Comparison of ENCODE assay signal across 1 cellular context in the genomic region with DNA sequence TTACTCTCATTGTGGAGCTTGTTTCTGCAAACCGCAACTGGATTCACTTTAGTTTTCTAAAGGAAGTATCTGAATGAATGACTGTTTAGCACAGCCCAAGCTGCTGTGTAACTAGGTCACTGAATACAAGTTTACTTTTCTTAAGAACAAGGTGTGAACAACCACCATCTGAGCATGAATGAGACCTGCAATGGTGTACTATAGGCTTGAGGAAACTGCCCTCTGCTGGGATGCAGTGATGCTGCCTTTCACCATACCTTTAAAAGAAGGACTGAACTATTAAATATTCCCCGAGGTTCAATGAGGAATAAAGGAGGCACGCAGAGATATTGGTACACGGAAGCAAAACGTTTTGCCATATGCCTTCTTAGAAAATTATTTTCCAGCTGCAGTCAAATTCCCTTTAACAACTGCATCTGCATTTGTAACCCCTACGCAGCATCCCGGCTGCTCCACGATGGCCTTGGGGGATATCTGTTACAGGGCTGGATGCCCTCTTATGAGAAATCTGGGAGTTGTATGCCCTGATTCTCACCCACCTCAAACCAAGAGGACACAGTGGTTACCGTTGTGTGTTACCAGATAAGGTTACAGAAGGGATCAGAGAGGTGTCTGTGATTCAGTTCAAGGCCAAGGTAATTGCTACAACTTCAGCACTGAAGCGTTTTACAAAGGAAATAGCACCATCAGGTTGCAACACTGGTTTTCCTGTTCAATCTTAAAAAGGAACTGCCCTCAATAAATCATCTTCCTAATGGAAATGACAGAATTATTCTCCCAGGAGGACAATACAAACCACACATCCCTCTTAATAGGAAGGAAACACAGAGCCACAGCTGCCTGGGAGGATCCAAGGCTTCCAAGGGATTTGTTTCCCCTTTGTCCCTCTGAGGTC.
TF ChIP-seq lines count a peak whose summit lies in the region.

No MANE protein-coding gene starts in this region.

TF ChIP-seq in GM23338, 12 proteins besides CTCF, POLR2A, EP300 and RAD21 (continued from another document):
- TF ChIP-seq, protein P1, sequence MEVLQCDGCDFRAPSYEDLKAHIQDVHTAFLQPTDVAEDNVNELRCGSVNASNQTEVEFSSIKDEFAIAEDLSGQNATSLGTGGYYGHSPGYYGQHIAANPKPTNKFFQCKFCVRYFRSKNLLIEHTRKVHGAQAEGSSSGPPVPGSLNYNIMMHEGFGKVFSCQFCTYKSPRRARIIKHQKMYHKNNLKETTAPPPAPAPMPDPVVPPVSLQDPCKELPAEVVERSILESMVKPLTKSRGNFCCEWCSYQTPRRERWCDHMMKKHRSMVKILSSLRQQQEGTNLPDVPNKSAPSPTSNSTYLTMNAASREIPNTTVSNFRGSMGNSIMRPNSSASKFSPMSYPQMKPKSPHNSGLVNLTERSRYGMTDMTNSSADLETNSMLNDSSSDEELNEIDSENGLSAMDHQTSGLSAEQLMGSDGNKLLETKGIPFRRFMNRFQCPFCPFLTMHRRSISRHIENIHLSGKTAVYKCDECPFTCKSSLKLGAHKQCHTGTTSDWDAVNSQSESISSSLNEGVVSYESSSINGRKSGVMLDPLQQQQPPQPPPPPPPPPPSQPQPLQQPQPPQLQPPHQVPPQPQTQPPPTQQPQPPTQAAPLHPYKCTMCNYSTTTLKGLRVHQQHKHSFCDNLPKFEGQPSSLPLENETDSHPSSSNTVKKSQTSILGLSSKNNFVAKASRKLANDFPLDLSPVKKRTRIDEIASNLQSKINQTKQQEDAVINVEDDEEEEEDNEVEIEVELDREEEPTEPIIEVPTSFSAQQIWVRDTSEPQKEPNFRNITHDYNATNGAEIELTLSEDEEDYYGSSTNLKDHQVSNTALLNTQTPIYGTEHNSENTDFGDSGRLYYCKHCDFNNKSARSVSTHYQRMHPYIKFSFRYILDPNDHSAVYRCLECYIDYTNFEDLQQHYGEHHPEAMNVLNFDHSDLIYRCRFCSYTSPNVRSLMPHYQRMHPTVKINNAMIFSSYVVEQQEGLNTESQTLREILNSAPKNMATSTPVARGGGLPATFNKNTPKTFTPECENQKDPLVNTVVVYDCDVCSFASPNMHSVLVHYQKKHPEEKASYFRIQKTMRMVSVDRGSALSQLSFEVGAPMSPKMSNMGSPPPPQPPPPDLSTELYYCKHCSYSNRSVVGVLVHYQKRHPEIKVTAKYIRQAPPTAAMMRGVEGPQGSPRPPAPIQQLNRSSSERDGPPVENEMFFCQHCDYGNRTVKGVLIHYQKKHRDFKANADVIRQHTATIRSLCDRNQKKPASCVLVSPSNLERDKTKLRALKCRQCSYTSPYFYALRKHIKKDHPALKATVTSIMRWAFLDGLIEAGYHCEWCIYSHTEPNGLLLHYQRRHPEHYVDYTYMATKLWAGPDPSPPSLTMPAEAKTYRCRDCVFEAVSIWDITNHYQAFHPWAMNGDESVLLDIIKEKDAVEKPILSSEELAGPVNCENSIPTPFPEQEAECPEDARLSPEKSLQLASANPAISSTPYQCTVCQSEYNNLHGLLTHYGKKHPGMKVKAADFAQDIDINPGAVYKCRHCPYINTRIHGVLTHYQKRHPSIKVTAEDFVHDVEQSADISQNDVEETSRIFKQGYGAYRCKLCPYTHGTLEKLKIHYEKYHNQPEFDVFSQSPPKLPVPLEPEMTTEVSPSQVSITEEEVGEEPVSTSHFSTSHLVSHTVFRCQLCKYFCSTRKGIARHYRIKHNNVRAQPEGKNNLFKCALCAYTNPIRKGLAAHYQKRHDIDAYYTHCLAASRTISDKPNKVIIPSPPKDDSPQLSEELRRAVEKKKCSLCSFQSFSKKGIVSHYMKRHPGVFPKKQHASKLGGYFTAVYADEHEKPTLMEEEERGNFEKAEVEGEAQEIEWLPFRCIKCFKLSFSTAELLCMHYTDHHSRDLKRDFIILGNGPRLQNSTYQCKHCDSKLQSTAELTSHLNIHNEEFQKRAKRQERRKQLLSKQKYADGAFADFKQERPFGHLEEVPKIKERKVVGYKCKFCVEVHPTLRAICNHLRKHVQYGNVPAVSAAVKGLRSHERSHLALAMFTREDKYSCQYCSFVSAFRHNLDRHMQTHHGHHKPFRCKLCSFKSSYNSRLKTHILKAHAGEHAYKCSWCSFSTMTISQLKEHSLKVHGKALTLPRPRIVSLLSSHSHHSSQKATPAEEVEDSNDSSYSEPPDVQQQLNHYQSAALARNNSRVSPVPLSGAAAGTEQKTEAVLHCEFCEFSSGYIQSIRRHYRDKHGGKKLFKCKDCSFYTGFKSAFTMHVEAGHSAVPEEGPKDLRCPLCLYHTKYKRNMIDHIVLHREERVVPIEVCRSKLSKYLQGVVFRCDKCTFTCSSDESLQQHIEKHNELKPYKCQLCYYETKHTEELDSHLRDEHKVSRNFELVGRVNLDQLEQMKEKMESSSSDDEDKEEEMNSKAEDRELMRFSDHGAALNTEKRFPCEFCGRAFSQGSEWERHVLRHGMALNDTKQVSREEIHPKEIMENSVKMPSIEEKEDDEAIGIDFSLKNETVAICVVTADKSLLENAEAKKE (CRISPR knock-in tag; IDR thresholded peaks at IDR 0.05): no peak
- no peak for TF ChIP-seq CREB1 (CRISPR knock-in tag; IDR thresholded peaks at IDR 0.05; ENCODE audit: low read depth)
- TF ChIP-seq POLR2AphosphoS5 (IDR thresholded peaks at IDR 0.05; ENCODE audit: low read depth): no peak
